23 cellular contexts compared by ENCODE assay signal in genomic region chr1:214540324-214540723, GRCh38. TPM values are rescaled to one million over a fixed set of nuclear protein-coding genes. Genes with fewer than 3 reads are reported as not detected.
DNase-seq lines count a peak whose midpoint lies in the region; ATAC-seq and TF ChIP-seq lines count a peak whose summit lies in the region.
"Had no signal": no experiment of that assay in that cellular context is flagged by ENCODE, and none has a peak within 500 bp of the region (broad histone marks: within the 10 kb centered on the region; RNA-seq: fewer than 3 reads in every experiment).

No MANE protein-coding gene starts in this region.

- H3K36me3 ChIP-seq in gastroesophageal sphincter: no peaks in the 10 kb centered on the region
- H3K36me3 ChIP-seq in tibial nerve: no peaks in the 10 kb centered on the region
- H3K36me3 ChIP-seq in suprapubic skin: no peaks in the 10 kb centered on the region
- H3K36me3 ChIP-seq: BLaER1, tibial artery had no signal

- peaks cover 18 to 99% (median 27%) of the 10 kb centered on the region in 3 donors for H3K4me1 ChIP-seq in gastroesophageal sphincter
- peaks cover 0 to 56% (median 0%) of the 10 kb centered on the region in 4 donors for H3K4me1 ChIP-seq in tibial nerve
- H3K4me1 ChIP-seq in suprapubic skin: peaks cover 28% of the 10 kb centered on the region

- no peaks in the 10 kb centered on the region for H3K27me3 ChIP-seq in gastroesophageal sphincter
- H3K27me3 ChIP-seq in tibial nerve: no peaks in the 10 kb centered on the region
- H3K27me3 ChIP-seq in suprapubic skin: no peaks in the 10 kb centered on the region
- H3K27me3 ChIP-seq: BLaER1, hepatocyte, tibial artery had no signal

- DNase-seq in NCI-H1436 (lab: John Stamatoyannopoulos, UW): peak; percentile 42
- DNase-seq in NCI-H1436 treated with DMSO at 0.1 percent for 48 hours (lab: John Stamatoyannopoulos, UW): no peak
- peak; percentile 94 for DNase-seq in NCI-H2227 treated with DMSO at 0.1 percent for 48 hours (lab: John Stamatoyannopoulos, UW)
- no peak for DNase-seq in sciatic nerve (ENCODE audit: low spot score)
- DNase-seq in caudate nucleus (lab: John Stamatoyannopoulos, UW): no peak
- DNase-seq in tibial nerve (ENCODE audit: low spot score in 2 of 2): no peak
- DNase-seq in suprapubic skin (ENCODE audit: low spot score in 2 of 2): no peak
- DNase-seq: 8988T; activated CD4-positive, alpha-beta T cell treated with anti-CD3 and anti-CD28 coated beads for 4 hours; activated CD8-positive, alpha-beta memory T cell treated with anti-CD3 and anti-CD28 coated beads, Interleukin-2, amount 50 U/mL, for 48 hours; activated gamma-delta T cell; amygdala; DMS153; effector CD4-positive, alpha-beta T cell; NCI-H146; NCI-H748 treated with DMSO at 0.1 percent for 48 hours; stimulated activated naive CD4-positive, alpha-beta T cell; tibial artery had no signal

- TF ChIP-seq CTCF in gastroesophageal sphincter (IDR thresholded peaks at IDR 0.05) (no peak), tibial nerve (IDR thresholded peaks at IDR 0.05) (no peak), suprapubic skin (IDR thresholded peaks at IDR 0.05) (no peak)

- 16 to 59% methylated on average over 3 to 5 of the region's 5 CpGs for WGBS in gastroesophageal sphincter (ENCODE audit: low coverage in 1 of 2), 2 donors
- WGBS in tibial nerve, 2 donors: 65 to 72% methylated on average over 5 of the region's 5 CpGs
- 67% methylated on average over 5 of the region's 5 CpGs for WGBS in suprapubic skin

- TF ChIP-seq EP300 in gastroesophageal sphincter (IDR thresholded peaks at IDR 0.05) (no peak), tibial nerve (IDR thresholded peaks at IDR 0.05) (no peak), suprapubic skin (IDR thresholded peaks at IDR 0.05) (no peak)

- no peak overlapping the region for H3K4me3 ChIP-seq in gastroesophageal sphincter
- H3K4me3 ChIP-seq in tibial nerve: no peak overlapping the region
- H3K4me3 ChIP-seq in suprapubic skin: no peak overlapping the region
- H3K4me3 ChIP-seq: BLaER1, hepatocyte, tibial artery had no signal

- H3K9me3 ChIP-seq in gastroesophageal sphincter: no peaks in the 10 kb centered on the region
- no peaks in the 10 kb centered on the region for H3K9me3 ChIP-seq in tibial nerve
- no peaks in the 10 kb centered on the region for H3K9me3 ChIP-seq in suprapubic skin
- H3K9me3 ChIP-seq: BLaER1, tibial artery had no signal

- ATAC-seq in gastroesophageal sphincter (no peak), sciatic nerve (peak; percentile 32)
- ATAC-seq: natural killer cell treated with Interleukin-12 subunit alpha and Interleukin-12 subunit beta and Interleukin-15 and Interleukin-18, amount 100 ng/mL, for 72 hours had no signal

- TF ChIP-seq POLR2A in gastroesophageal sphincter (IDR thresholded peaks at IDR 0.05) (no peak), tibial nerve (IDR thresholded peaks at IDR 0.05) (no peak), suprapubic skin (IDR thresholded peaks at IDR 0.05) (no peak)

- intact Hi-C loops in sciatic nerve (cut with DNase I): no loop called here

- H3K27ac ChIP-seq in gastroesophageal sphincter: peak overlapping the region; percentile 49 to 81 (median 71)
- no peak overlapping the region for H3K27ac ChIP-seq in caudate nucleus (ENCODE audit: low read depth, low read length)
- no peak overlapping the region for H3K27ac ChIP-seq in tibial nerve
- no peak overlapping the region for H3K27ac ChIP-seq in suprapubic skin
- H3K27ac ChIP-seq: BLaER1, hepatocyte, KMS-11, tibial artery had no signal

RNA-seq across cellular contexts. Expression of gene PTPN14, which starts 11.1 kb away (rescaled TPM):
- total RNA-seq in gastroesophageal sphincter: 10 to 100 TPM; 38.9 to 96.8 (median 75.4) TPM
- 85.9 TPM for total RNA-seq in sciatic nerve
- total RNA-seq in tibial nerve: 10 to 100 TPM; 25.8 to 47.4 (median 38.2) TPM
- 100 to 1,000 TPM in 2 of 4 donors, 10 to 100 TPM in 2; 67.9 to 159 (median 96.4) TPM for total RNA-seq in suprapubic skin

Comparison
In these comparisons a context has a peak if more than half of its experiments do, and no peak if none do; other contexts are left out.
1. DNase-seq: peak in NCI-H1436 (single experiment) and NCI-H2227 treated with DMSO at 0.1 percent for 48 hours (single experiment); none in NCI-H1436 treated with DMSO at 0.1 percent for 48 hours (single experiment), sciatic nerve (single experiment), caudate nucleus (0 of 61), tibial nerve (0 of 2) and suprapubic skin (0 of 2).
2. H3K27ac ChIP-seq: peak in gastroesophageal sphincter (4 of 4); none in caudate nucleus (single experiment), tibial nerve (0 of 4) and suprapubic skin (single experiment).